In genomic region chr7:157359581-157359980, GRCh38 we compare ENCODE assay signal across 26 cellular contexts. TPM values are rescaled to one million over a fixed set of nuclear protein-coding genes. Genes with fewer than 3 reads are reported as not detected.
DNase-seq lines count a peak whose midpoint lies in the region; ATAC-seq and TF ChIP-seq lines count a peak whose summit lies in the region.
"Had no signal": no experiment of that assay in that cellular context is flagged by ENCODE, and none has a peak within 500 bp of the region (broad histone marks: within the 10 kb centered on the region; RNA-seq: fewer than 3 reads in every experiment).

No MANE protein-coding gene starts in this region.

- TF ChIP-seq EP300 in esophagus muscularis mucosa (IDR thresholded peaks at IDR 0.05): no peak

- no peaks in the 10 kb centered on the region for H3K27me3 ChIP-seq in heart left ventricle
- no peaks in the 10 kb centered on the region for H3K27me3 ChIP-seq in esophagus muscularis mucosa
- H3K27me3 ChIP-seq: sigmoid colon, tibial artery had no signal

- no peak overlapping the region for H3K4me3 Mint-ChIP-seq in T-helper 17 cell
- no peak overlapping the region for H3K4me3 Mint-ChIP-seq in type B pancreatic cell
- no peak overlapping the region for H3K4me3 Mint-ChIP-seq in naive thymus-derived CD8-positive, alpha-beta T cell
- H3K4me3 Mint-ChIP-seq: immature natural killer cell had no signal

- no peak for TF ChIP-seq CTCF in heart left ventricle (IDR thresholded peaks at IDR 0.05)
- TF ChIP-seq CTCF in esophagus muscularis mucosa (IDR thresholded peaks at IDR 0.05): no peak
- TF ChIP-seq CTCF in type B pancreatic cell (conservative IDR thresholded peaks at IDR 0.05): no peak

- H3K9me3 ChIP-seq in heart left ventricle (no peaks in the 10 kb centered on the region), T-helper 17 cell (ENCODE audit: control insufficient read depth, low read length, poor library complexity, severe bottlenecking) (no peaks in the 10 kb centered on the region), esophagus muscularis mucosa (no peaks in the 10 kb centered on the region)
- H3K9me3 ChIP-seq: HAP-1, sigmoid colon, tibial artery had no signal

- no peak for ATAC-seq in heart left ventricle
- no peak for ATAC-seq in Right ventricle myocardium inferior
- no peak for ATAC-seq in T-helper 17 cell
- no peak for ATAC-seq in naive thymus-derived CD8-positive, alpha-beta T cell

- H3K36me3 ChIP-seq in heart left ventricle: peaks cover 0 to 67% (median 59%) of the 10 kb centered on the region in 9 donors
- peaks cover 20 to 56% (median 53%) of the 10 kb centered on the region in 4 donors for H3K36me3 ChIP-seq in esophagus muscularis mucosa

- peaks cover 9% of the 10 kb centered on the region for H3K36me3 Mint-ChIP-seq in T-helper 17 cell (ENCODE audit: low read depth)
- peaks cover 37% of the 10 kb centered on the region for H3K36me3 Mint-ChIP-seq in type B pancreatic cell
- peaks cover 0 to 82% (median 11%) of the 10 kb centered on the region in 3 donors for H3K36me3 Mint-ChIP-seq in naive thymus-derived CD8-positive, alpha-beta T cell

- intact Hi-C loops in heart left ventricle (cut with DNase I) (no loop called here), Right ventricle myocardium inferior (cut with DNase I) (loop anchor here (5.0 kb wide), 1 partner anchor 38 kb away; no protein-coding TSS in a partner anchor), esophagus muscularis mucosa (cut with DNase I) (no loop called here)

- no peak overlapping the region for H3K4me3 ChIP-seq in heart left ventricle
- no peak overlapping the region for H3K4me3 ChIP-seq in esophagus muscularis mucosa
- H3K4me3 ChIP-seq: HAP-1, sigmoid colon, tibial artery had no signal

- no peaks in the 10 kb centered on the region for H3K9me3 Mint-ChIP-seq in type B pancreatic cell
- H3K9me3 Mint-ChIP-seq in naive thymus-derived CD8-positive, alpha-beta T cell: no peaks in the 10 kb centered on the region
- H3K9me3 Mint-ChIP-seq: immature natural killer cell had no signal

- no peak for TF ChIP-seq POLR2A in heart left ventricle (IDR thresholded peaks at IDR 0.05)
- no peak for TF ChIP-seq POLR2A in esophagus muscularis mucosa (IDR thresholded peaks at IDR 0.05; ENCODE audit: low read depth)

- peaks cover 0 to 78% (median 45%) of the 10 kb centered on the region in 12 donors for H3K4me1 ChIP-seq in heart left ventricle
- peaks cover 50 to 81% (median 69%) of the 10 kb centered on the region in 4 donors for H3K4me1 ChIP-seq in esophagus muscularis mucosa

- no peak for DNase-seq in heart left ventricle
- no peak for DNase-seq in Right ventricle myocardium inferior (ENCODE audit: missing footprints)
- no peak for DNase-seq in T-helper 17 cell
- DNase-seq in esophagus muscularis mucosa (ENCODE audit: extremely low spot score): no peak
- DNase-seq in type B pancreatic cell (ENCODE audit: extremely low spot score, unreplicated experiment): no peak
- DNase-seq in NCI-H82 (lab: John Stamatoyannopoulos, UW): no peak
- DNase-seq in naive thymus-derived CD8-positive, alpha-beta T cell: no peak
- DNase-seq: activated CD4-positive, alpha-beta T cell treated with anti-CD3 and anti-CD28 coated beads, Interleukin-2, amount 50 U/mL, for 48 hours; activated gamma-delta T cell treated with Interleukin-2 at 50 U/mL for 16 hours; activated T-cell treated with anti-CD3 and anti-CD28 coated beads for 4 hours; C1 segment of cervical spinal cord; Calu3; cerebellar nuclear complex; DMS79; immature natural killer cell; mesendoderm; NCI-H2107; NCI-H446 treated with DMSO at 0.1 percent for 48 hours; NCI-H774; sigmoid colon; stimulated activated CD4-positive, alpha-beta T cell treated with anti-CD3 and anti-CD28 coated beads, Interleukin-12 subunit alpha, Interleukin-12 subunit beta, amount 100 ng/mL, for 4 hours; stimulated activated CD4-positive, alpha-beta T cell treated with anti-CD3 and anti-CD28 coated beads, Interleukin-2, amount 100 ng/mL, for 48 hours; T-helper 1 cell; tibial artery had no signal

- H3K27ac ChIP-seq in heart left ventricle (peak overlapping the region in 8 of 12 donors; percentile 9 to 80 (median 64)), esophagus muscularis mucosa (replicated peaks in 1 of 4) (peak overlapping the region in 3 of 4 donors; percentile 4 to 41 (median 10))
- H3K27ac ChIP-seq: sigmoid colon, tibial artery had no signal

- H3K4me1 Mint-ChIP-seq in T-helper 17 cell (peaks cover 45% of the 10 kb centered on the region), type B pancreatic cell (ENCODE audit: unreplicated experiment) (peaks cover 44% of the 10 kb centered on the region)
- H3K4me1 Mint-ChIP-seq in naive thymus-derived CD8-positive, alpha-beta T cell: peaks cover 28 to 61% (median 52%) of the 10 kb centered on the region in 4 donors

- H3K27me3 Mint-ChIP-seq in T-helper 17 cell: no peaks in the 10 kb centered on the region
- no peaks in the 10 kb centered on the region for H3K27me3 Mint-ChIP-seq in type B pancreatic cell
- no peaks in the 10 kb centered on the region for H3K27me3 Mint-ChIP-seq in naive thymus-derived CD8-positive, alpha-beta T cell
- H3K27me3 Mint-ChIP-seq: progenitor cell of endocrine pancreas had no signal

- WGBS in heart left ventricle, 4 donors: 53 to 67% (median 58%) methylated on average over 5 of the region's 5 CpGs
- WGBS in esophagus muscularis mucosa: 74% methylated on average over 5 of the region's 5 CpGs

- H3K27ac Mint-ChIP-seq in T-helper 17 cell (peak overlapping the region; percentile 19), type B pancreatic cell (peak overlapping the region; percentile 49)
- H3K27ac Mint-ChIP-seq in naive thymus-derived CD8-positive, alpha-beta T cell: no peak overlapping the region

- POLR2A ChIA-PET in naive thymus-derived CD8-positive, alpha-beta T cell (lab: Charles Lee): no interaction called here

RNA-seq across cellular contexts. Expression of gene DNAJB6, which starts 22.8 kb away (rescaled TPM):
- total RNA-seq in heart left ventricle (100 to 1,000 TPM; 123 to 195 (median 162) TPM), Right ventricle myocardium inferior (195 TPM), T-helper 17 cell (100 to 1,000 TPM; 266 to 278 TPM), esophagus muscularis mucosa (100 to 1,000 TPM; 103 to 151 (median 139) TPM), type B pancreatic cell (ENCODE audit: low replicate concordance) (97.2 and 107 TPM in 2 replicates)
- 100 to 1,000 TPM; 118 to 237 TPM for polyA plus RNA-seq in heart left ventricle
- total RNA-seq in naive thymus-derived CD8-positive, alpha-beta T cell: 100 to 1,000 TPM; 112 to 118 TPM
- polyA plus RNA-seq in naive thymus-derived CD8-positive, alpha-beta T cell: 100 to 1,000 TPM; 113 to 159 (median 115) TPM

Comparison
In these comparisons a context has a peak if more than half of its experiments do, and no peak if none do; other contexts are left out.
1. H3K27ac Mint-ChIP-seq: peak in T-helper 17 cell (single experiment) and type B pancreatic cell (single experiment); none in naive thymus-derived CD8-positive, alpha-beta T cell (0 of 10).